Comparison of ENCODE assay signal across 18 cellular contexts in the genomic region with DNA sequence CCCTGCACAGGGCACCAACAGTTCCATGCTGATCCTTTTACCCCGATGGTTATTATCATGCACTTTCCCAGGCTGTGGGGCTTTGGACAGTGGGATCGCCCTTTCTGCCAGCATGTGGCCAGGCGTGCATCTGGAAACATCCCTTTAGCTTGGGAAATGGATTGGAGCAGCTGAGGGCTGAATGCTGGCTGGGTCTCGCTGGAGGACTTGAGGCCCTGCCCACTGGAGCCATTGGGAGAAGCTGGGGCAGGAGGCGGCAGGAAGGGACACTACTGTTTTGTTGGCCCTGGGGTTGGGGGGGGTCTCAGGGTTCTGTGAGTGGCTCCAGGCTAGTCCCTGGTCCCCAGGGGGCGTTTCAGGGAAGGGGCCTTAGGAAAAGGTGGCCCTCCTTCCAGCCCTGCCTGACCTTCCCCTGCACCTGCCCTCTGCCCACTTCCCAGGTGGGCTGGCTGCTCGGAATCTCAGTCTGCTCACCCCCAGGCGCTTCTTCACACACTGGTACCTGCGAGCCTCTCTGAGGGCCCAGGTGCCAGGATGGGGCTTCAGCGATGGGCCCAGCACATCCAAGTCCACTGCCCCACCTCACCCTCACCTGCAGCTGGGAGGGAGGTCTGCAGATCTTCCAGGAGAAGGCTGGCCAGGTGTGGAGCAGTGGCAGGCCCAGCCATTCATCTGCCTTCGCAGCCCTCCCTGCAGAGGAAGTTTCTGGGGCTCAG. TPM values are rescaled to one million over a fixed set of nuclear protein-coding genes. Genes with fewer than 3 reads are reported as not detected.
"Had no signal": no experiment of that assay in that cellular context is flagged by ENCODE, and none has a peak within 500 bp of the region (broad histone marks: within the 10 kb centered on the region; RNA-seq: fewer than 3 reads in every experiment).

No MANE protein-coding gene starts in this region.

- H3K4me3 Mint-ChIP-seq: activated naive CD4-positive, alpha-beta T cell treated with anti-CD3 and anti-CD28 coated beads, Interleukin-2, amount 10 ng/mL, durations not matched to agents 7 days and 5 days; memory B cell; neural crest cell; stimulated activated memory B cell treated with anti-CD40 and anti-IgM and Interleukin-4, amounts not matched to agents 10 μg/mL and 1 μg/mL and 100 μg/mL, for 72 hours; T-cell had no signal

- H3K4me1 ChIP-seq: colonic mucosa, tibial nerve had no signal

- H3K27me3 ChIP-seq: colonic mucosa, heart left ventricle, tibial nerve had no signal

- H3K36me3 Mint-ChIP-seq: activated naive CD4-positive, alpha-beta T cell treated with anti-CD3 and anti-CD28 coated beads, Interleukin-2, amount 10 ng/mL, durations not matched to agents 7 days and 5 days; memory B cell; stimulated activated memory B cell treated with anti-CD40 and anti-IgM and Interleukin-4, amounts not matched to agents 10 μg/mL and 1 μg/mL and 100 μg/mL, for 72 hours; T-cell had no signal

- H3K79me2 ChIP-seq: parathyroid adenoma had no signal

- H3K9ac ChIP-seq: parathyroid adenoma had no signal

- H3K36me3 ChIP-seq: colonic mucosa, WERI-Rb-1 had no signal

- H3K9me3 Mint-ChIP-seq: activated naive CD4-positive, alpha-beta T cell treated with anti-CD3 and anti-CD28 coated beads, Interleukin-2, amount 10 ng/mL, durations not matched to agents 7 days and 5 days; memory B cell; neural crest cell; T-cell had no signal

- H3K4me3 ChIP-seq: colonic mucosa, heart left ventricle, left lung, skin epidermis, tibial nerve had no signal

- DNase-seq: activated CD4-positive, alpha-beta T cell treated with anti-CD3 and anti-CD28 coated beads for 48 hours; activated CD8-positive, alpha-beta memory T cell treated with anti-CD3 and anti-CD28 coated beads for 24 hours; activated naive CD4-positive, alpha-beta T cell treated with anti-CD3 and anti-CD28 coated beads, Interleukin-2, amount 10 ng/mL, durations not matched to agents 7 days and 5 days; colonic mucosa; effector CD4-positive, alpha-beta T cell; foreskin melanocyte; WERI-Rb-1 had no signal

- ATAC-seq: T-cell had no signal

- H3K27ac ChIP-seq: colonic mucosa, parathyroid adenoma, tibial nerve, WERI-Rb-1 had no signal

- H3K9me3 ChIP-seq: colonic mucosa, heart left ventricle, left lung, tibial nerve had no signal

- H3K27ac Mint-ChIP-seq: activated naive CD4-positive, alpha-beta T cell treated with anti-CD3 and anti-CD28 coated beads, Interleukin-2, amount 10 ng/mL, durations not matched to agents 7 days and 5 days; memory B cell; stimulated activated memory B cell treated with anti-CD40 and anti-IgM and Interleukin-4, amounts not matched to agents 10 μg/mL and 1 μg/mL and 100 μg/mL, for 72 hours; T-cell had no signal

- H3K4me1 Mint-ChIP-seq: activated naive CD4-positive, alpha-beta T cell treated with anti-CD3 and anti-CD28 coated beads, Interleukin-2, amount 10 ng/mL, durations not matched to agents 7 days and 5 days; memory B cell; stimulated activated memory B cell treated with anti-CD40 and anti-IgM and Interleukin-4, amounts not matched to agents 10 μg/mL and 1 μg/mL and 100 μg/mL, for 72 hours; T-cell had no signal

RNA-seq across cellular contexts. Expression of a gene that starts 1.6 kb away (rescaled TPM):
- total RNA-seq: endothelial cell of umbilical vein, neural crest cell, renal cortical epithelial cell had no signal
- polyA plus RNA-seq: endothelial cell of umbilical vein had no signal

RNA-seq across cellular contexts. Expression of a gene that starts 28.1 kb away (rescaled TPM):
- total RNA-seq: colonic mucosa, T-cell had no signal
- polyA plus RNA-seq: heart left ventricle had no signal
